ENCODE assay signal across 8 cellular contexts in genomic region chr7:134985894-134986362, GRCh38. TPM values are rescaled to one million over a fixed set of nuclear protein-coding genes. Genes with fewer than 3 reads are reported as not detected.
DNase-seq lines count a peak whose midpoint lies in the region; ATAC-seq and TF ChIP-seq lines count a peak whose summit lies in the region.

No MANE protein-coding gene starts in this region.

- H3K9me3 Mint-ChIP-seq in activated naive CD4-positive, alpha-beta T cell treated with anti-CD3 and anti-CD28 coated beads, Interleukin-2, amount 50 U/mL, for 24 hours = no peaks in the 10 kb centered on the region
- peaks cover 0 to 5% (median 4%) of the 10 kb centered on the region in 5 experiments for H3K9me3 Mint-ChIP-seq in brain

- no peaks in the 10 kb centered on the region for H3K9me3 ChIP-seq in muscle layer of duodenum (ENCODE audit: control insufficient read depth in 1 of 2, low read length in 2 of 2)

- H3K27me3 ChIP-seq in muscle layer of duodenum (ENCODE audit: low read depth, low read length) = no peaks in the 10 kb centered on the region

- H3K27ac Mint-ChIP-seq in activated naive CD4-positive, alpha-beta T cell treated with anti-CD3 and anti-CD28 coated beads, Interleukin-2, amount 50 U/mL, for 24 hours = peak overlapping the region; percentile 99
- peak overlapping the region; percentile 98 to 100 (median 99) for H3K27ac Mint-ChIP-seq in brain

- peak; percentile 43 for ATAC-seq in HG03342 (IDR thresholded peaks at IDR 0.05; ENCODE audit: unreplicated experiment)

- DNase-seq in activated naive CD4-positive, alpha-beta T cell treated with anti-CD3 and anti-CD28 coated beads, Interleukin-2, amount 50 U/mL, for 16 hours = no peak
- DNase-seq in medulla oblongata (ENCODE audit: extremely low spot score) (no peak), NCI-H1694 treated with DMSO at 0.1 percent for 48 hours (lab: John Stamatoyannopoulos, UW) (no peak), occipital lobe (lab: John Stamatoyannopoulos, UW) (no peak)

- H3K4me3 ChIP-seq in muscle layer of duodenum (ENCODE audit: low read depth in 1 of 2, low read length in 2 of 2) = peak overlapping the region; percentile 89 to 96

- H3K4me3 Mint-ChIP-seq in activated naive CD4-positive, alpha-beta T cell treated with anti-CD3 and anti-CD28 coated beads, Interleukin-2, amount 50 U/mL, for 24 hours = peak overlapping the region; percentile 99
- peak overlapping the region; percentile 96 to 98 (median 98) for H3K4me3 Mint-ChIP-seq in brain

- peak overlapping the region; percentile 81 for H3K27ac ChIP-seq in muscle layer of duodenum (ENCODE audit: low read length)

- H3K4me1 Mint-ChIP-seq in activated naive CD4-positive, alpha-beta T cell treated with anti-CD3 and anti-CD28 coated beads, Interleukin-2, amount 50 U/mL, for 24 hours = peaks cover 49% of the 10 kb centered on the region
- H3K4me1 Mint-ChIP-seq in brain = peaks cover 49% of the 10 kb centered on the region

- H3K27me3 Mint-ChIP-seq in activated naive CD4-positive, alpha-beta T cell treated with anti-CD3 and anti-CD28 coated beads, Interleukin-2, amount 50 U/mL, for 24 hours = no peaks in the 10 kb centered on the region
- H3K27me3 Mint-ChIP-seq in brain = peaks cover 12% of the 10 kb centered on the region

- H3K36me3 ChIP-seq in muscle layer of duodenum (ENCODE audit: control insufficient read depth in 1 of 2, insufficient read depth in 2 of 2, low read length in 2 of 2) = no peaks in the 10 kb centered on the region

- TF ChIP-seq CTCF in brain (conservative IDR thresholded peaks at IDR 0.05) = no peak

- peaks cover 5 to 6% of the 10 kb centered on the region in 2 donors for H3K4me1 ChIP-seq in muscle layer of duodenum (ENCODE audit: control insufficient read depth in 1 of 2, insufficient read depth in 2 of 2, low read length in 2 of 2)

- H3K36me3 Mint-ChIP-seq in activated naive CD4-positive, alpha-beta T cell treated with anti-CD3 and anti-CD28 coated beads, Interleukin-2, amount 50 U/mL, for 24 hours = peaks cover 5% of the 10 kb centered on the region
- H3K36me3 Mint-ChIP-seq in brain = peaks cover 6% of the 10 kb centered on the region

RNA-seq across cellular contexts. Expression of gene AGBL3, which starts 0.4 kb away (rescaled TPM):
- polyA plus RNA-seq in brain (ENCODE audit: insufficient read depth, low read depth, low replicate concordance) = 0.64 TPM
- total RNA-seq in occipital lobe = 6.7 TPM
